In genomic region chr20:45934587-45935415, GRCh38 we compare ENCODE assay signal across 8 cellular contexts. TPM values are rescaled to one million over a fixed set of nuclear protein-coding genes. Genes with fewer than 3 reads are reported as not detected.
DNase-seq lines count a peak whose midpoint lies in the region; ATAC-seq and TF ChIP-seq lines count a peak whose summit lies in the region.

PCIF1 (plus strand) TSS chr20:45934683; CDS start chr20:45939000, 4,317 bp downstream.

- TF ChIP-seq CTCF in BJ (IDR thresholded peaks at IDR 0.05; ENCODE audit: insufficient read depth, low read depth, low read length) (no peak), choroid plexus epithelial cell (conservative IDR thresholded peaks at IDR 0.05; ENCODE audit: low read depth, low read length) (no peak)

- peak within 1 kb of the TSS; percentile 63 for H3K4me3 ChIP-seq in BJ (ENCODE audit: low read depth, low read length)
- peak within 1 kb of the TSS; percentile 98 for H3K4me3 ChIP-seq in choroid plexus epithelial cell (ENCODE audit: low read depth, low read length)

- peaks cover 14% of the 10 kb centered on the region for H3K36me3 ChIP-seq in BJ (ENCODE audit: control insufficient read depth, insufficient read depth, low read length)

- CTCF ChIA-PET in BJ (lab: Yijun Ruan, JAX) = interaction anchor here (0.7 to 2.6 kb wide), 4 partner anchors 23 to 1744 kb away, joined by 3 to 11 read pairs (median 6); no protein-coding TSS in a partner anchor

- POLR2A ChIA-PET in BJ (lab: Charles Lee) = interaction anchor here (0.6 kb wide), 2 partner anchors 9 to 15 kb away, joined by 3 to 9 read pairs; no protein-coding TSS in a partner anchor

- ATAC-seq in GM19324 (IDR thresholded peaks at IDR 0.05; ENCODE audit: low FRiP score, unreplicated experiment) = peak; percentile 85
- peak; percentile 74 for ATAC-seq in HG03460 (IDR thresholded peaks at IDR 0.05; ENCODE audit: unreplicated experiment)

- H3K27me3 ChIP-seq in BJ (ENCODE audit: control insufficient read depth, insufficient read depth, low read length) = no peaks in the 10 kb centered on the region

- DNase-seq in BJ (ENCODE audit: low read depth) (peak; percentile 85), NCI-H524 treated with DMSO at 0.1 percent for 48 hours (lab: John Stamatoyannopoulos, UW) (peak; percentile 82), choroid plexus epithelial cell (ENCODE audit: low read depth) (peak; percentile 99), kidney tubule cell (ENCODE audit: low spot score) (peak; percentile 96)
- DNase-seq in activated CD4-positive, alpha-beta T cell treated with anti-CD3 and anti-CD28 coated beads for 4 hours = peak; percentile 97 to 98
- peak; percentile 95 to 98 for DNase-seq in stimulated activated CD4-positive, alpha-beta T cell treated with anti-CD3 and anti-CD28 coated beads, Interleukin-1b, Interleukin-23, amount 100 ng/mL, for 1 hour (ENCODE audit: low read depth in 2 of 2)

RNA-seq across cellular contexts. Expression of gene PCIF1, which starts in this region (rescaled TPM):
- 12.7 and 20.9 TPM in 2 replicates for polyA plus RNA-seq in BJ (2011; rRNA removed)
- polyA minus RNA-seq in BJ (2011; rRNA and poly(A)+ RNA removed) = 21.4 and 22.6 TPM in 2 replicates

Comparison
In these comparisons a context has a peak if more than half of its experiments do, and no peak if none do; other contexts are left out.
1. Peak in every context shown above with its lines: DNase-seq, ATAC-seq and H3K4me3 ChIP-seq.